In the genomic region with DNA sequence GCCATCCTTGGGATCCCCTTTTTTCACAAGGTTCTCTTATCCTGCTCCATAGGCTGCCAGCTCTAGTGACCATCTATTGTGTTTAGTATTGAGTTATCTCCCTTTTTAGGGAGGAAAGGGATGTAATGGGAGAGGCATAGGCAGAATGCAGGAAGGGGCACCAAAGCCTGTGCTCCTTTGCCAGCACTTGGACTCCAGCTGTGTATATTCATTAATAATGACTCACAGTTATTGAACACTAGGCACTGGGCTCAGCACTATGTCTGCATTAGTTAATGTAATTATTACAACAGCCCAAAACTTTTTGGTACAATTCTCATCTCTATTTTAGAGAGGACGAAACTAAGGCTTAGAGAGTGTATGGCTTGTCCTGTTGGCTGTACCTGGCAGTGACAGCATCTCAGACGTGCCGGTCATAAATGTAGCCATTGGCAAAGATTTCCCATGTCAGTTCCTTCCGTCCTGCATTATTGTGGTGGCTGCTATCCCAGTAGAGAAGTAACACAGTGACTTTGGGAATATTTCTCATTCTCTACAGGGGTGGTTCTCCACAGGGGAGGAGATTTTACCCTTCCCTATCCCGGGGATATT, we compare ENCODE assay signal across 1 cellular context.
TF ChIP-seq lines count a peak whose summit lies in the region.

No MANE protein-coding gene starts in this region.

TF ChIP-seq in GM12878, 131 proteins besides CTCF, POLR2A, EP300 and RAD21 (continued from another document):
- TF ChIP-seq, protein P1, sequence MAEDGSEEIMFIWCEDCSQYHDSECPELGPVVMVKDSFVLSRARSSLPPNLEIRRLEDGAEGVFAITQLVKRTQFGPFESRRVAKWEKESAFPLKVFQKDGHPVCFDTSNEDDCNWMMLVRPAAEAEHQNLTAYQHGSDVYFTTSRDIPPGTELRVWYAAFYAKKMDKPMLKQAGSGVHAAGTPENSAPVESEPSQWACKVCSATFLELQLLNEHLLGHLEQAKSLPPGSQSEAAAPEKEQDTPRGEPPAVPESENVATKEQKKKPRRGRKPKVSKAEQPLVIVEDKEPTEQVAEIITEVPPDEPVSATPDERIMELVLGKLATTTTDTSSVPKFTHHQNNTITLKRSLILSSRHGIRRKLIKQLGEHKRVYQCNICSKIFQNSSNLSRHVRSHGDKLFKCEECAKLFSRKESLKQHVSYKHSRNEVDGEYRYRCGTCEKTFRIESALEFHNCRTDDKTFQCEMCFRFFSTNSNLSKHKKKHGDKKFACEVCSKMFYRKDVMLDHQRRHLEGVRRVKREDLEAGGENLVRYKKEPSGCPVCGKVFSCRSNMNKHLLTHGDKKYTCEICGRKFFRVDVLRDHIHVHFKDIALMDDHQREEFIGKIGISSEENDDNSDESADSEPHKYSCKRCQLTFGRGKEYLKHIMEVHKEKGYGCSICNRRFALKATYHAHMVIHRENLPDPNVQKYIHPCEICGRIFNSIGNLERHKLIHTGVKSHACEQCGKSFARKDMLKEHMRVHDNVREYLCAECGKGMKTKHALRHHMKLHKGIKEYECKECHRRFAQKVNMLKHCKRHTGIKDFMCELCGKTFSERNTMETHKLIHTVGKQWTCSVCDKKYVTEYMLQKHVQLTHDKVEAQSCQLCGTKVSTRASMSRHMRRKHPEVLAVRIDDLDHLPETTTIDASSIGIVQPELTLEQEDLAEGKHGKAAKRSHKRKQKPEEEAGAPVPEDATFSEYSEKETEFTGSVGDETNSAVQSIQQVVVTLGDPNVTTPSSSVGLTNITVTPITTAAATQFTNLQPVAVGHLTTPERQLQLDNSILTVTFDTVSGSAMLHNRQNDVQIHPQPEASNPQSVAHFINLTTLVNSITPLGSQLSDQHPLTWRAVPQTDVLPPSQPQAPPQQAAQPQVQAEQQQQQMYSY (CRISPR knock-in tag; IDR thresholded peaks at IDR 0.05): no peak
- no peak for TF ChIP-seq CBX3 (IDR thresholded peaks at IDR 0.05; ENCODE audit: borderline replicate concordance, low read depth)
- no peak for TF ChIP-seq SUPT20H (IDR thresholded peaks at IDR 0.05; ENCODE audit: borderline replicate concordance, control insufficient read depth, low read depth, low read length)
- no peak for TF ChIP-seq ASH2L (IDR thresholded peaks at IDR 0.05; ENCODE audit: borderline replicate concordance, low read depth)
- TF ChIP-seq, protein P2, sequence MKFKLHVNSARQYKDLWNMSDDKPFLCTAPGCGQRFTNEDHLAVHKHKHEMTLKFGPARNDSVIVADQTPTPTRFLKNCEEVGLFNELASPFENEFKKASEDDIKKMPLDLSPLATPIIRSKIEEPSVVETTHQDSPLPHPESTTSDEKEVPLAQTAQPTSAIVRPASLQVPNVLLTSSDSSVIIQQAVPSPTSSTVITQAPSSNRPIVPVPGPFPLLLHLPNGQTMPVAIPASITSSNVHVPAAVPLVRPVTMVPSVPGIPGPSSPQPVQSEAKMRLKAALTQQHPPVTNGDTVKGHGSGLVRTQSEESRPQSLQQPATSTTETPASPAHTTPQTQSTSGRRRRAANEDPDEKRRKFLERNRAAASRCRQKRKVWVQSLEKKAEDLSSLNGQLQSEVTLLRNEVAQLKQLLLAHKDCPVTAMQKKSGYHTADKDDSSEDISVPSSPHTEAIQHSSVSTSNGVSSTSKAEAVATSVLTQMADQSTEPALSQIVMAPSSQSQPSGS (IDR thresholded peaks at IDR 0.05; ENCODE audit: low read length): no peak
